26 cellular contexts compared by ENCODE assay signal in the genomic region with DNA sequence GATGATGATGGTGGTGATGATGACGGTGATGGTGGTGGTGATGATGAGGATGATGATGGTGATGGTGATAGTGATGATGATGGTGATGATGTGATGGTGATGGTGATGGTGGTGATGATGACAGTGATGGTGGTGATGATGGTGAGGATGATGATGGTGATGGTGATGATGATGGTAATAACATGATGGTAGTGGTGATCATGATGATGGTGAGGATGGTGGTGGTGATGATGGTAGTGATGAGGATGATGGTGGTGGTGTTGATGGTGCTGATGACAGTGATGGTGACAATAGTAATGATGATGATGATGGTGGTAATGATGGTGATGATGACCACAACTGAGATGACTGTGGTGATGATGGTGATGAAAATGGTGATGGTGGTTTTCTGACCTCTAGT. TPM values are rescaled to one million over a fixed set of nuclear protein-coding genes. Genes with fewer than 3 reads are reported as not detected.
DNase-seq lines count a peak whose midpoint lies in the region; ATAC-seq, FAIRE-seq and TF ChIP-seq lines count a peak whose summit lies in the region.
"Had no signal": no experiment of that assay in that cellular context is flagged by ENCODE, and none has a peak within 500 bp of the region (broad histone marks: within the 10 kb centered on the region; RNA-seq: fewer than 3 reads in every experiment).

No MANE protein-coding gene starts in this region.

- no peak overlapping the region for H3K23ac ChIP-seq in trophoblast cell (ENCODE audit: low read length)

- WGBS in K562 (ENCODE audit: insufficient coverage, low coverage, missing lambda C conversion rate): 0% methylated on average over 1 of the region's 1 CpG
- no CpG with 5 or more reads among the region's 1 CpG for WGBS in trophoblast cell (ENCODE audit: extremely low coverage, insufficient coverage, insufficient read length)
- no CpG with 5 or more reads among the region's 1 CpG for WGBS in hepatocyte (ENCODE audit: low lambda C conversion rate, missing lambda C conversion rate)

- TF ChIP-seq CTCF in HEK293 (tag by site-specific recombination; IDR thresholded peaks at IDR 0.05) (no peak), K562 (IDR thresholded peaks at IDR 0.05 in 2 of 3, conservative IDR thresholded peaks at IDR 0.05 in 1 of 3; ENCODE audit: insufficient read depth in 2 of 3, low read depth in 1 of 3, low read length in 3 of 3) (no peak), hepatocyte (IDR thresholded peaks at IDR 0.05; ENCODE audit: poor library complexity) (no peak), D721Med (IDR thresholded peaks at IDR 0.05; ENCODE audit: insufficient read depth, missing control alignments) (no peak)

- H4K8ac ChIP-seq in trophoblast cell (ENCODE audit: low read depth, low read length): no peak overlapping the region

- no peak overlapping the region for H2BK12ac ChIP-seq in trophoblast cell (ENCODE audit: low read length)

- POLR2A ChIA-PET in HEK293 (lab: Yijun Ruan, JAX) (no interaction called here), K562 (lab: Yijun Ruan, JAX) (no interaction called here)

- no peaks in the 10 kb centered on the region for H3K79me1 ChIP-seq in trophoblast cell (ENCODE audit: low read length)

- H3K4me2 ChIP-seq in K562 (ENCODE audit: insufficient read depth, low read length) (no peak overlapping the region), trophoblast cell (ENCODE audit: low read length) (no peak overlapping the region), hepatocyte (no peak overlapping the region)
- H3K4me2 ChIP-seq: A549; BLaER1 treated with 17β-estradiol and CSF1 and Interleukin-3, amounts not matched to agents 10 nM and 100 nM; GM23338 had no signal

- no peak for ATAC-seq in K562
- ATAC-seq: A549, GM23338 had no signal

- H3K18ac ChIP-seq in trophoblast cell (ENCODE audit: low read length): no peak overlapping the region

- H2AFZ ChIP-seq in K562 (ENCODE audit: low read depth, low read length) (no peak overlapping the region), trophoblast cell (ENCODE audit: insufficient read depth, low read length, poor library complexity) (no peak overlapping the region), hepatocyte (no peak overlapping the region)
- H2AFZ ChIP-seq: GM23338 had no signal

- H3K36me3 ChIP-seq in HEK293 (ENCODE audit: control insufficient read depth in 2 of 2, insufficient read depth in 1 of 2, low read length in 2 of 2): no peaks in the 10 kb centered on the region
- H3K36me3 ChIP-seq in K562 (ENCODE audit: control insufficient read depth, insufficient read depth, low read length): no peaks in the 10 kb centered on the region
- no peaks in the 10 kb centered on the region for H3K36me3 ChIP-seq in trophoblast cell (ENCODE audit: control insufficient read depth in 1 of 2, insufficient read depth in 2 of 2, low read length in 2 of 2)
- no peaks in the 10 kb centered on the region for H3K36me3 ChIP-seq in hepatocyte (replicated peaks; ENCODE audit: insufficient read depth, low read depth)
- H3K36me3 ChIP-seq: BE2C; BLaER1 treated with 17β-estradiol and CSF1 and Interleukin-3, amounts not matched to agents 10 nM and 100 nM had no signal

- H3K14ac ChIP-seq in trophoblast cell (ENCODE audit: low read length): no peak overlapping the region

- H3K4ac ChIP-seq in trophoblast cell (ENCODE audit: low read depth, low read length): no peak overlapping the region

- intact Hi-C loops in K562 (cut with micrococcal nuclease): no loop called here

- H4K91ac ChIP-seq in trophoblast cell (ENCODE audit: low read depth, low read length): no peak overlapping the region

- H3K79me2 ChIP-seq in K562 (ENCODE audit: control insufficient read depth, insufficient read depth, low read length) (no peaks in the 10 kb centered on the region), trophoblast cell (ENCODE audit: control insufficient read depth, insufficient read depth, low read length, poor library complexity) (no peaks in the 10 kb centered on the region), hepatocyte (no peaks in the 10 kb centered on the region)

- no peaks in the 10 kb centered on the region for H3K9me2 ChIP-seq in hepatocyte (replicated peaks; ENCODE audit: insufficient read depth)

- H2BK120ac ChIP-seq in trophoblast cell (ENCODE audit: insufficient read depth, low read length, poor library complexity): no peak overlapping the region

- CTCF ChIA-PET in HEK293 (lab: Yijun Ruan, JAX): no interaction called here
- CTCF ChIA-PET in K562 (lab: Yijun Ruan, JAX; ENCODE audit: low intra/inter-chr PET ratio): no interaction called here

- no peaks in the 10 kb centered on the region for H4K20me1 ChIP-seq in K562 (replicated peaks; ENCODE audit: control insufficient read depth, insufficient read depth, low read length)
- H4K20me1 ChIP-seq in hepatocyte (ENCODE audit: insufficient read depth, poor library complexity, severe bottlenecking): no peaks in the 10 kb centered on the region

- no peak for TF ChIP-seq EP300 in K562 (IDR thresholded peaks at IDR 0.05; ENCODE audit: low read length)

- H3K4me3 ChIP-seq in HEK293 (ENCODE audit: low read depth, low read length) (no peak overlapping the region), K562 (no peak overlapping the region), trophoblast cell (ENCODE audit: low read depth, low read length) (peak overlapping the region; percentile 43), hepatocyte (no peak overlapping the region)
- H3K4me3 ChIP-seq: A549; BLaER1 treated with 17β-estradiol and CSF1 and Interleukin-3, amounts not matched to agents 10 nM and 100 nM; GM23338 had no signal

- H3K9me3 ChIP-seq in HEK293 (ENCODE audit: control insufficient read depth, insufficient read depth, low read depth, low read length): no peaks in the 10 kb centered on the region
- no peaks in the 10 kb centered on the region for H3K9me3 ChIP-seq in K562 (replicated peaks; ENCODE audit: control insufficient read depth, insufficient read depth, low read depth, low read length)
- H3K9me3 ChIP-seq in trophoblast cell (ENCODE audit: insufficient read depth, low read depth, low read length): peaks cover 25% of the 10 kb centered on the region
- H3K9me3 ChIP-seq in hepatocyte (ENCODE audit: low read depth): no peaks in the 10 kb centered on the region
- H3K9me3 ChIP-seq: A549, BE2C had no signal

- in situ Hi-C loops in K562 (cut with MboI): no loop called here

- H3K27me3 ChIP-seq in K562 (ENCODE audit: control insufficient read depth in 2 of 2, insufficient read depth in 2 of 2, low read length in 2 of 2) (peaks cover 19 to 62% of the 10 kb centered on the region in 2 experiments; a peak in 4 of 5 replicates), trophoblast cell (ENCODE audit: insufficient read depth, low read length) (no peaks in the 10 kb centered on the region), hepatocyte (no peaks in the 10 kb centered on the region)

- no peak overlapping the region for H3K9ac ChIP-seq in K562 (ENCODE audit: insufficient read depth in 1 of 2, low read depth in 2 of 2, low read length in 2 of 2)
- no peak overlapping the region for H3K9ac ChIP-seq in trophoblast cell (ENCODE audit: low read length)
- H3K9ac ChIP-seq: BLaER1 treated with 17β-estradiol and CSF1 and Interleukin-3, amounts not matched to agents 10 nM and 100 nM had no signal

- FAIRE-seq in GM12891 (lab: Jason Lieb, UNC) (peak; percentile 79), K562 (lab: Jason Lieb, UNC) (no peak), D721Med (lab: Jason Lieb, UNC) (no peak)
- FAIRE-seq: A549, GM12892, GM19239, H54 had no signal

- no peak overlapping the region for H2AK5ac ChIP-seq in trophoblast cell (ENCODE audit: low read length)

- BruUV-seq in K562 (replicated peaks; lab: Mats Ljungman, UMichigan): no TSS peak

- DNase-seq in GM12891 (ENCODE audit: insufficient read length, low spot score) (no peak), K562 (ENCODE audit: extremely low read depth in 1 of 4, low spot score in 3 of 4) (no peak), trophoblast cell (no peak), hepatocyte (ENCODE audit: low spot score) (no peak), D721Med (ENCODE audit: insufficient read length, low spot score) (no peak)
- no peak for DNase-seq in stimulated activated CD4-positive, alpha-beta T cell treated with anti-CD3 and anti-CD28 coated beads, Interleukin-4, amount 100 ng/mL, for 1 hour
- DNase-seq: 8988T; ACHN; AML-193; BE2C; CD4-positive, alpha-beta T cell; DMS53; DMS79 treated with DMSO at 0.1 percent for 48 hours; GF-D8; HCEC 1CT had no signal

- no peak overlapping the region for H3K27ac ChIP-seq in HEK293 (ENCODE audit: extremely low read depth, low read depth, low read length)
- H3K27ac ChIP-seq in K562 (ENCODE audit: extremely low read depth, low read depth, low read length): no peak overlapping the region
- H3K27ac ChIP-seq in trophoblast cell (ENCODE audit: low read depth, low read length): no peak overlapping the region
- H3K27ac ChIP-seq in hepatocyte: no peak overlapping the region
- H3K27ac ChIP-seq: A549; BLaER1 treated with 17β-estradiol and CSF1 and Interleukin-3, amounts not matched to agents 10 nM and 100 nM had no signal

- no peak for TF ChIP-seq RAD21 in K562 (CRISPR knock-in tag; conservative IDR thresholded peaks at IDR 0.05 in 1 of 2, IDR thresholded peaks at IDR 0.05 in 1 of 2)

- no peak for TF ChIP-seq POLR2A in GM12891 (IDR thresholded peaks at IDR 0.05; ENCODE audit: low read depth, low read length)
- no peak for TF ChIP-seq POLR2A in K562 (conservative IDR thresholded peaks at IDR 0.05)

- H3K9me1 ChIP-seq in K562 (ENCODE audit: control insufficient read depth, insufficient read depth, low read length): no peaks in the 10 kb centered on the region

- H2BK5ac ChIP-seq in trophoblast cell (ENCODE audit: low read depth, low read length, poor library complexity): no peak overlapping the region

- H3K4me1 ChIP-seq in HEK293 (ENCODE audit: control insufficient read depth, insufficient read depth, low read length) (no peaks in the 10 kb centered on the region), K562 (replicated peaks in 1 of 2; ENCODE audit: control insufficient read depth in 2 of 2, insufficient read depth in 2 of 2, low read length in 2 of 2) (0 out of 5 replicates have a peak, but pooled peaks cover 0 to 2% of the 10 kb centered on the region in 2 experiments), trophoblast cell (ENCODE audit: control insufficient read depth in 1 of 2, insufficient read depth in 2 of 2, low read length in 2 of 2) (no peaks in the 10 kb centered on the region), hepatocyte (ENCODE audit: insufficient read depth) (no peaks in the 10 kb centered on the region)
- H3K4me1 ChIP-seq: A549, BE2C had no signal

- no peak overlapping the region for H4K12ac ChIP-seq in trophoblast cell (ENCODE audit: low read depth, low read length)

RNA-seq across cellular contexts. Expression of a gene that starts 4.9 kb away (rescaled TPM):
- not detected for polyA plus RNA-seq in GM12891 (2012; ENCODE audit: low read depth, missing spikeins)
- total RNA-seq in K562 (2011; cell fraction: chromatin; rRNA removed; ENCODE audit: low replicate concordance): not detected in 2 replicates
- total RNA-seq in K562 (2011; cell fraction: nucleolus; rRNA removed): not detected in 2 replicates
- total RNA-seq in K562 (2011; cell fraction: nucleoplasm; rRNA removed): not detected in 2 replicates
- total RNA-seq in K562 (2014; rRNA removed) (not detected in 2 replicates), K562 (2014; rRNA removed; fragmentation: Illumina TruSeq; extraction: Trizol) (not detected in 2 replicates), K562 (2015; rRNA removed; fragmentation: Illumina TruSeq; extraction: Trizol) (not detected in 2 replicates), K562 (2021) (not detected in 2 replicates), hepatocyte (not detected in 2 replicates)
- polyA plus RNA-seq in K562 (2011; rRNA removed) (not detected in 2 replicates), K562 (2014; fragmentation: Illumina TruSeq; extraction: Trizol) (not detected in 2 replicates), K562 (2014; fragmentation: Nextera tagmentation; extraction: Ambion mirVana) (not detected), K562 (2014; rRNA removed) (not detected in 2 replicates), hepatocyte (not detected in 2 replicates)
- not detected in 2 replicates for polyA plus RNA-seq in K562 (2011; cell fraction: cytosol; rRNA removed)
- not detected in 2 replicates for polyA plus RNA-seq in K562 (2011; cell fraction: nucleus; rRNA removed)
- polyA plus RNA-seq in K562 (2012): not detected in 2 replicates
- polyA minus RNA-seq in K562 (2011; rRNA and poly(A)+ RNA removed): not detected in 2 replicates
- not detected in 2 replicates for polyA minus RNA-seq in K562 (2011; cell fraction: cytosol; rRNA and poly(A)+ RNA removed)
- not detected in 2 replicates for polyA minus RNA-seq in K562 (2011; cell fraction: nucleus; rRNA and poly(A)+ RNA removed)
- polyA plus RNA-seq in trophoblast cell (2013): not detected in 2 replicates
- total RNA-seq: CD4-positive, alpha-beta T cell; CD8-positive, alpha-beta memory T cell; Daoy; G401; GM23338 had no signal
- polyA plus RNA-seq: A549; CD14-positive monocyte; CD8-positive, alpha-beta memory T cell; GM23338 had no signal

RNA-seq across cellular contexts. Expression of a gene that starts 42.9 kb away (rescaled TPM):
- 0.15 TPM for polyA plus RNA-seq in GM12891 (2012; ENCODE audit: low read depth, missing spikeins)
- 0.35 TPM in 1 of 2 replicates, not detected in the other for total RNA-seq in K562 (2011; cell fraction: chromatin; rRNA removed; ENCODE audit: low replicate concordance)
- total RNA-seq in K562 (2011; cell fraction: nucleolus; rRNA removed): 0.50 and 0.66 TPM in 2 replicates
- total RNA-seq in K562 (2011; cell fraction: nucleoplasm; rRNA removed): 0.61 TPM in 1 of 2 replicates, not detected in the other
- total RNA-seq in K562 (2014; rRNA removed): not detected in 2 replicates
- not detected in 2 replicates for total RNA-seq in K562 (2014; rRNA removed; fragmentation: Illumina TruSeq; extraction: Trizol)
- total RNA-seq in K562 (2015; rRNA removed; fragmentation: Illumina TruSeq; extraction: Trizol): not detected in 2 replicates
- 0.02 and 0.27 TPM in 2 replicates for total RNA-seq in K562 (2021)
- polyA plus RNA-seq in K562 (2011; rRNA removed): 0.10 TPM in 1 of 2 replicates, not detected in the other
- polyA plus RNA-seq in K562 (2011; cell fraction: cytosol; rRNA removed): 0.18 TPM in 1 of 2 replicates, not detected in the other
- polyA plus RNA-seq in K562 (2011; cell fraction: nucleus; rRNA removed): not detected in 2 replicates
- polyA plus RNA-seq in K562 (2012): 0.03 and 0.26 TPM in 2 replicates
- polyA plus RNA-seq in K562 (2014; fragmentation: Illumina TruSeq; extraction: Trizol): not detected in 2 replicates
- polyA plus RNA-seq in K562 (2014; fragmentation: Nextera tagmentation; extraction: Ambion mirVana): not detected
- not detected in 2 replicates for polyA plus RNA-seq in K562 (2014; rRNA removed)
- not detected in 2 replicates for polyA minus RNA-seq in K562 (2011; rRNA and poly(A)+ RNA removed)
- polyA minus RNA-seq in K562 (2011; cell fraction: cytosol; rRNA and poly(A)+ RNA removed): not detected in 2 replicates
- polyA minus RNA-seq in K562 (2011; cell fraction: nucleus; rRNA and poly(A)+ RNA removed): 0.13 TPM in 1 of 2 replicates, not detected in the other
- 0.19 and 0.27 TPM in 2 replicates for polyA plus RNA-seq in trophoblast cell (2013)
- total RNA-seq in hepatocyte: 3.9 and 9.9 TPM in 2 replicates
- polyA plus RNA-seq in hepatocyte: 7.7 and 8.1 TPM in 2 replicates
- total RNA-seq: CD4-positive, alpha-beta T cell; CD8-positive, alpha-beta memory T cell had no signal
- polyA plus RNA-seq: CD14-positive monocyte; CD8-positive, alpha-beta memory T cell had no signal
